ENCODE assay signal across 1 cellular context in the genomic region with DNA sequence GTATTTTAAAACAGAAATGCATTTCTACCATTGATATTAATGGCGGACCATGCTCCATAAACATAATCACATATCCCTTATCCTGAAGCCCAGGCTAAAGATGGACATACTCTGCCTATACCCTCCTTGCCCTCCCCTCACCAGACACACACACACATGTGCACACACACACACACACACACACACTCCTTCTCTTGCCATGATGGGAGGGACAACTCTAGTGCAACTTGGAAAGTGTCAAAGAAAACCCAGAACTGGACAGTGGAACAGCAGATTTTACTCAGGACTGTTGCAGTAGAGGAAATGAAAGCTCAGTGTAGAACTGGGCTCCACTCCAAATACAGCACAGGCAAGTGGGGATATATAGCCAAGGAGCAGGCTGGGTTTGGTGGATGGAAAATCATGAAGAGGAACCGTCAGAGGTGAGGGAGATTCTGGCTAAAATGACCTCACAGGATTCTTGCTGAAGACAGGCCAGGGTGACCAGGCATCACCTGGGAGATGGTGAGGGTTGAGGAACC.
TF ChIP-seq lines count a peak whose summit lies in the region.

No MANE protein-coding gene starts in this region.

TF ChIP-seq in GM23338, 12 proteins besides CTCF, POLR2A, EP300 and RAD21 (continued from another document):
- TF ChIP-seq, protein P1, sequence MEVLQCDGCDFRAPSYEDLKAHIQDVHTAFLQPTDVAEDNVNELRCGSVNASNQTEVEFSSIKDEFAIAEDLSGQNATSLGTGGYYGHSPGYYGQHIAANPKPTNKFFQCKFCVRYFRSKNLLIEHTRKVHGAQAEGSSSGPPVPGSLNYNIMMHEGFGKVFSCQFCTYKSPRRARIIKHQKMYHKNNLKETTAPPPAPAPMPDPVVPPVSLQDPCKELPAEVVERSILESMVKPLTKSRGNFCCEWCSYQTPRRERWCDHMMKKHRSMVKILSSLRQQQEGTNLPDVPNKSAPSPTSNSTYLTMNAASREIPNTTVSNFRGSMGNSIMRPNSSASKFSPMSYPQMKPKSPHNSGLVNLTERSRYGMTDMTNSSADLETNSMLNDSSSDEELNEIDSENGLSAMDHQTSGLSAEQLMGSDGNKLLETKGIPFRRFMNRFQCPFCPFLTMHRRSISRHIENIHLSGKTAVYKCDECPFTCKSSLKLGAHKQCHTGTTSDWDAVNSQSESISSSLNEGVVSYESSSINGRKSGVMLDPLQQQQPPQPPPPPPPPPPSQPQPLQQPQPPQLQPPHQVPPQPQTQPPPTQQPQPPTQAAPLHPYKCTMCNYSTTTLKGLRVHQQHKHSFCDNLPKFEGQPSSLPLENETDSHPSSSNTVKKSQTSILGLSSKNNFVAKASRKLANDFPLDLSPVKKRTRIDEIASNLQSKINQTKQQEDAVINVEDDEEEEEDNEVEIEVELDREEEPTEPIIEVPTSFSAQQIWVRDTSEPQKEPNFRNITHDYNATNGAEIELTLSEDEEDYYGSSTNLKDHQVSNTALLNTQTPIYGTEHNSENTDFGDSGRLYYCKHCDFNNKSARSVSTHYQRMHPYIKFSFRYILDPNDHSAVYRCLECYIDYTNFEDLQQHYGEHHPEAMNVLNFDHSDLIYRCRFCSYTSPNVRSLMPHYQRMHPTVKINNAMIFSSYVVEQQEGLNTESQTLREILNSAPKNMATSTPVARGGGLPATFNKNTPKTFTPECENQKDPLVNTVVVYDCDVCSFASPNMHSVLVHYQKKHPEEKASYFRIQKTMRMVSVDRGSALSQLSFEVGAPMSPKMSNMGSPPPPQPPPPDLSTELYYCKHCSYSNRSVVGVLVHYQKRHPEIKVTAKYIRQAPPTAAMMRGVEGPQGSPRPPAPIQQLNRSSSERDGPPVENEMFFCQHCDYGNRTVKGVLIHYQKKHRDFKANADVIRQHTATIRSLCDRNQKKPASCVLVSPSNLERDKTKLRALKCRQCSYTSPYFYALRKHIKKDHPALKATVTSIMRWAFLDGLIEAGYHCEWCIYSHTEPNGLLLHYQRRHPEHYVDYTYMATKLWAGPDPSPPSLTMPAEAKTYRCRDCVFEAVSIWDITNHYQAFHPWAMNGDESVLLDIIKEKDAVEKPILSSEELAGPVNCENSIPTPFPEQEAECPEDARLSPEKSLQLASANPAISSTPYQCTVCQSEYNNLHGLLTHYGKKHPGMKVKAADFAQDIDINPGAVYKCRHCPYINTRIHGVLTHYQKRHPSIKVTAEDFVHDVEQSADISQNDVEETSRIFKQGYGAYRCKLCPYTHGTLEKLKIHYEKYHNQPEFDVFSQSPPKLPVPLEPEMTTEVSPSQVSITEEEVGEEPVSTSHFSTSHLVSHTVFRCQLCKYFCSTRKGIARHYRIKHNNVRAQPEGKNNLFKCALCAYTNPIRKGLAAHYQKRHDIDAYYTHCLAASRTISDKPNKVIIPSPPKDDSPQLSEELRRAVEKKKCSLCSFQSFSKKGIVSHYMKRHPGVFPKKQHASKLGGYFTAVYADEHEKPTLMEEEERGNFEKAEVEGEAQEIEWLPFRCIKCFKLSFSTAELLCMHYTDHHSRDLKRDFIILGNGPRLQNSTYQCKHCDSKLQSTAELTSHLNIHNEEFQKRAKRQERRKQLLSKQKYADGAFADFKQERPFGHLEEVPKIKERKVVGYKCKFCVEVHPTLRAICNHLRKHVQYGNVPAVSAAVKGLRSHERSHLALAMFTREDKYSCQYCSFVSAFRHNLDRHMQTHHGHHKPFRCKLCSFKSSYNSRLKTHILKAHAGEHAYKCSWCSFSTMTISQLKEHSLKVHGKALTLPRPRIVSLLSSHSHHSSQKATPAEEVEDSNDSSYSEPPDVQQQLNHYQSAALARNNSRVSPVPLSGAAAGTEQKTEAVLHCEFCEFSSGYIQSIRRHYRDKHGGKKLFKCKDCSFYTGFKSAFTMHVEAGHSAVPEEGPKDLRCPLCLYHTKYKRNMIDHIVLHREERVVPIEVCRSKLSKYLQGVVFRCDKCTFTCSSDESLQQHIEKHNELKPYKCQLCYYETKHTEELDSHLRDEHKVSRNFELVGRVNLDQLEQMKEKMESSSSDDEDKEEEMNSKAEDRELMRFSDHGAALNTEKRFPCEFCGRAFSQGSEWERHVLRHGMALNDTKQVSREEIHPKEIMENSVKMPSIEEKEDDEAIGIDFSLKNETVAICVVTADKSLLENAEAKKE (CRISPR knock-in tag; IDR thresholded peaks at IDR 0.05), result no peak
- TF ChIP-seq CREB1 (CRISPR knock-in tag; IDR thresholded peaks at IDR 0.05; ENCODE audit: low read depth) (no peak), ZNF331 (CRISPR knock-in tag; IDR thresholded peaks at IDR 0.05; ENCODE audit: low read depth) (no peak), STAT1 (IDR thresholded peaks at IDR 0.05; ENCODE audit: unreplicated experiment) (no peak)
